ENCODE assay signal across 8 cellular contexts in the genomic region with DNA sequence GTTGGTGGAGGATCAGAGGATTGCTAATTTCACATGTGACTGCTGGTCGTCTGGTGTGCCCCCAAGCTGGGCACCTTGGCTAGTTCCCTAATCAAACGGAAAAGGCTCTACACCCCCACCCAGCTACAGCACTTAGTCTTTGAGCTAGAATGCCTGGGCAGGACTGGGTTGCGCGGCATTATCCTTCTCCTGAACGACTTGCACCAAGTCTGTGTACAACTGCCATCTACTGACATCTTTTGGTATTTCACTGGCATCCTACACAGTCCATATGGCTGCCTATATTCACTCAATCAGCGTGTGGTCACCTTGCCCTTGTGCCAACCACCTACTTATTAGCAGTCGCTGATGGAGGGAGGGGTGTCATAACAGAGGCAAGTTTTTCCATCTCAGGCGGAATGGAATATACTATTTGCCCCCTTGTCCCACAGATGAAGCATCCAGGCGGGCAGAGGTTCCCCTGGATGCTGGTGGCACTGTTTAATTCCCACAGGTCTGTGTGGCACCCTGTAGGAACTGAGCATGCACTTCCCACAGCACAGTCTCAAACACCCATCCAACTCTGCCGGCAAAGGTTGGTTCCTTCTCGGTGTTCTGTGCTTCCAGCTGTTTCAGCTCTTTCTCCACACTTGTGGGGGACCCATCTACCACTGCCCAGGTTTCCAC.
DNase-seq lines count a peak whose midpoint lies in the region; ATAC-seq, FAIRE-seq and TF ChIP-seq lines count a peak whose summit lies in the region.

No MANE protein-coding gene starts in this region.

- H2AFZ ChIP-seq in mammary epithelial cell (ENCODE audit: low read depth, low read length) (peak overlapping the region; percentile 81), HepG2 (ENCODE audit: low read length) (no peak overlapping the region)

- TF ChIP-seq CTCF in mammary epithelial cell (conservative IDR thresholded peaks at IDR 0.05 in 1 of 2, IDR thresholded peaks at IDR 0.05 in 1 of 2; ENCODE audit: extremely low read depth in 1 of 2, insufficient read depth in 1 of 2, low read depth in 1 of 2, low read length in 2 of 2) (peak; percentile 73 to 75), HepG2 (CRISPR knock-in tag; IDR thresholded peaks at IDR 0.05) (peak; percentile 89)

- H3K4me2 ChIP-seq in mammary epithelial cell (ENCODE audit: insufficient read depth, low read depth, low read length), result no peak overlapping the region
- H3K4me2 ChIP-seq in HepG2 (ENCODE audit: low read depth, low read length), result no peak overlapping the region

- dilution Hi-C loops in mammary epithelial cell (cut with HindIII; ENCODE audit: low sequenced_read_pairs), result no loop called here

- CTCF ChIA-PET in mammary epithelial cell (lab: Charles Lee; ENCODE audit: low non-redundant PET) (interaction anchor here (0.6 kb wide), 1 partner anchor 280 kb away, joined by 4 read pairs; no protein-coding TSS in a partner anchor), HepG2 (lab: Yijun Ruan, JAX; ENCODE audit: low intra/inter-chr PET ratio, low total read pairs) (interaction anchor here (0.7 to 2.2 kb wide), 2 partner anchors 38 to 52 kb away, joined by 4 to 50 read pairs; no protein-coding TSS in a partner anchor)

- 58% methylated on average over 11 of the region's 11 CpGs for WGBS in mammary epithelial cell (ENCODE audit: low coverage, missing lambda C conversion rate)
- WGBS in HepG2 (ENCODE audit: low lambda C conversion rate), result 26% methylated on average over 7 of the region's 11 CpGs

- H3K4me3 ChIP-seq in mammary epithelial cell (replicated peaks in 1 of 3; ENCODE audit: insufficient read depth in 1 of 3, low read depth in 2 of 3, low read length in 3 of 3) (no peak overlapping the region), HepG2 (replicated peaks in 1 of 3; ENCODE audit: insufficient read depth in 1 of 3, low read depth in 2 of 3, low read length in 3 of 3) (no peak overlapping the region)

- TF ChIP-seq RAD21 in HepG2 (CRISPR knock-in tag; IDR thresholded peaks at IDR 0.05), result peak; percentile 72; the same call in 1 of the 2 replicates

- H3K4me1 Mint-ChIP-seq in stimulated activated naive B cell treated with anti-CD40 and anti-IgM and Interleukin-4, amounts not matched to agents 10 μg/mL and 1 μg/mL and 100 μg/mL, for 72 hours, result no peaks in the 10 kb centered on the region

- H3K36me3 ChIP-seq in mammary epithelial cell (ENCODE audit: insufficient read depth, low read length) (no peaks in the 10 kb centered on the region), HepG2 (replicated peaks in 1 of 2; ENCODE audit: control insufficient read depth in 1 of 2, insufficient read depth in 2 of 2, low read length in 2 of 2) (no peaks in the 10 kb centered on the region)

- peaks cover 10 to 14% of the 10 kb centered on the region in 2 donors for H3K9me3 Mint-ChIP-seq in stimulated activated naive B cell treated with anti-CD40 and anti-IgM and Interleukin-4, amounts not matched to agents 10 μg/mL and 1 μg/mL and 100 μg/mL, for 72 hours

- H3K9ac ChIP-seq in mammary epithelial cell (ENCODE audit: insufficient read depth, low read length), result no peak overlapping the region
- no peak overlapping the region for H3K9ac ChIP-seq in HepG2 (ENCODE audit: insufficient read depth, low read depth, low read length)

- H3K79me2 ChIP-seq in mammary epithelial cell (ENCODE audit: insufficient read depth, low read length) (no peaks in the 10 kb centered on the region), HepG2 (ENCODE audit: insufficient read depth, low read length) (no peaks in the 10 kb centered on the region)

- DNase-seq in stimulated activated naive CD4-positive, alpha-beta T cell (lab: John Stamatoyannopoulos, UW), result peak in 4 of 6 experiments; percentile 17 to 70 (median 53)
- no peak for DNase-seq in stimulated activated naive CD4-positive, alpha-beta T cell treated with Interleukin-2 at 50 U/mL for 16 hours (lab: John Stamatoyannopoulos, UW)
- DNase-seq in HUDEP-2 (lab: John Stamatoyannopoulos, UW; ENCODE audit: unreplicated experiment in 76 of 76) (peak in 53 of 76 experiments; percentile 3 to 68 (median 28)), SK-MEL-5 (ENCODE audit: low read depth, low spot score) (peak; percentile 83), mammary epithelial cell (peak; percentile 71), HepG2 (ENCODE audit: low spot score) (peak; percentile 64)
- no peak for DNase-seq in stimulated activated naive B cell treated with anti-CD40 and anti-IgM and Interleukin-4, amounts not matched to agents 10 μg/mL and 1 μg/mL and 100 μg/mL, for 72 hours

- TF ChIP-seq EP300 in HepG2 (IDR thresholded peaks at IDR 0.05; ENCODE audit: low read depth in 2 of 2, low read length in 2 of 2) (no peak), HepG2 (CRISPR knock-in tag; IDR thresholded peaks at IDR 0.05; ENCODE audit: borderline replicate concordance) (no peak)

- ATAC-seq in GM21737 (IDR thresholded peaks at IDR 0.05; ENCODE audit: unreplicated experiment) (peak; percentile 89), HepG2 (peak; percentile 99)
- peak; percentile 84 to 86 for ATAC-seq in stimulated activated naive B cell treated with anti-CD40 and anti-IgM and Interleukin-4, amounts not matched to agents 10 μg/mL and 1 μg/mL and 100 μg/mL, for 72 hours (replicated peaks)

- H3K27ac ChIP-seq in mammary epithelial cell (ENCODE audit: insufficient read depth, low read depth, low read length) (peak overlapping the region; percentile 12), HepG2 (ENCODE audit: extremely low read length, insufficient read depth, low read length) (no peak overlapping the region)

- peaks cover 0 to 6% of the 10 kb centered on the region in 2 donors for H3K27me3 Mint-ChIP-seq in stimulated activated naive B cell treated with anti-CD40 and anti-IgM and Interleukin-4, amounts not matched to agents 10 μg/mL and 1 μg/mL and 100 μg/mL, for 72 hours

- intact Hi-C loops in mammary epithelial cell (cut with micrococcal nuclease) (loop anchor here (1.0 to 5.0 kb wide), 4 partner anchors 37 to 211 kb away; partner anchors contain the start of gene CARNMT1), HepG2 (cut with micrococcal nuclease; ENCODE audit: unreplicated experiment) (loop anchor here (1.0 kb wide), 3 partner anchors 37 to 464 kb away; no protein-coding TSS in a partner anchor)

- POLR2A ChIA-PET in HepG2 (lab: Yijun Ruan, JAX), result no interaction called here

- no peaks in the 10 kb centered on the region for H4K20me1 ChIP-seq in mammary epithelial cell (ENCODE audit: insufficient read depth, low read length)
- H4K20me1 ChIP-seq in HepG2 (ENCODE audit: insufficient read depth, low read length), result no peaks in the 10 kb centered on the region

- peak; percentile 78 for FAIRE-seq in HepG2 (lab: Jason Lieb, UNC)

- H3K27me3 ChIP-seq in mammary epithelial cell (ENCODE audit: insufficient read depth, low read length) (no peaks in the 10 kb centered on the region), HepG2 (ENCODE audit: control insufficient read depth in 1 of 2, insufficient read depth in 2 of 2, low read length in 2 of 2) (no peaks in the 10 kb centered on the region)

- H3K27ac Mint-ChIP-seq in stimulated activated naive B cell treated with anti-CD40 and anti-IgM and Interleukin-4, amounts not matched to agents 10 μg/mL and 1 μg/mL and 100 μg/mL, for 72 hours, result no peak overlapping the region

- H3K9me3 ChIP-seq in mammary epithelial cell (replicated peaks; ENCODE audit: insufficient read depth, low read length), result no peaks in the 10 kb centered on the region
- H3K9me3 ChIP-seq in HepG2 (ENCODE audit: low read length), result peaks cover 16% of the 10 kb centered on the region; the same call in 1 of the 2 replicates

- H3K36me3 Mint-ChIP-seq in stimulated activated naive B cell treated with anti-CD40 and anti-IgM and Interleukin-4, amounts not matched to agents 10 μg/mL and 1 μg/mL and 100 μg/mL, for 72 hours, result peaks cover 0 to 5% of the 10 kb centered on the region in 2 donors

- in situ Hi-C loops in SK-MEL-5 (cut with HindIII; ENCODE audit: low pct_unique_long_range_greater_than_20kb, low sequenced_read_pairs) (no loop called here), mammary epithelial cell (cut with MboI; ENCODE audit: low sequenced_read_pairs in 2 of 2) (loop anchor here in 1 of 2 donors (5.0 kb wide), 1 partner anchor 36 kb away; no protein-coding TSS in a partner anchor), HepG2 (cut with HindIII; ENCODE audit: extremely low pct_ligation_motif_present, low pct_unique_long_range_greater_than_20kb) (loop anchor here (5.0 kb wide), 1 partner anchor 36 kb away; no protein-coding TSS in a partner anchor)

- BruUV-seq in mammary epithelial cell (replicated peaks; lab: Mats Ljungman, UMichigan) (no TSS peak), HepG2 (replicated peaks; lab: Mats Ljungman, UMichigan) (no TSS peak)

- no peak for TF ChIP-seq POLR2A in HepG2 (IDR thresholded peaks at IDR 0.05; ENCODE audit: insufficient read depth in 1 of 2, low read depth in 2 of 2, low read length in 2 of 2)

- peaks cover 20% of the 10 kb centered on the region for H3K4me1 ChIP-seq in mammary epithelial cell (ENCODE audit: insufficient read depth, low read length)
- peaks cover 9% of the 10 kb centered on the region; the same call in 1 of the 2 replicates for H3K4me1 ChIP-seq in HepG2 (ENCODE audit: insufficient read depth, low read length)

- H3K4me3 Mint-ChIP-seq in stimulated activated naive B cell treated with anti-CD40 and anti-IgM and Interleukin-4, amounts not matched to agents 10 μg/mL and 1 μg/mL and 100 μg/mL, for 72 hours, result no peak overlapping the region

TF ChIP-seq in HepG2, 621 proteins besides CTCF, POLR2A, EP300 and RAD21 (continues in another document):
- TF ChIP-seq, protein P1, sequence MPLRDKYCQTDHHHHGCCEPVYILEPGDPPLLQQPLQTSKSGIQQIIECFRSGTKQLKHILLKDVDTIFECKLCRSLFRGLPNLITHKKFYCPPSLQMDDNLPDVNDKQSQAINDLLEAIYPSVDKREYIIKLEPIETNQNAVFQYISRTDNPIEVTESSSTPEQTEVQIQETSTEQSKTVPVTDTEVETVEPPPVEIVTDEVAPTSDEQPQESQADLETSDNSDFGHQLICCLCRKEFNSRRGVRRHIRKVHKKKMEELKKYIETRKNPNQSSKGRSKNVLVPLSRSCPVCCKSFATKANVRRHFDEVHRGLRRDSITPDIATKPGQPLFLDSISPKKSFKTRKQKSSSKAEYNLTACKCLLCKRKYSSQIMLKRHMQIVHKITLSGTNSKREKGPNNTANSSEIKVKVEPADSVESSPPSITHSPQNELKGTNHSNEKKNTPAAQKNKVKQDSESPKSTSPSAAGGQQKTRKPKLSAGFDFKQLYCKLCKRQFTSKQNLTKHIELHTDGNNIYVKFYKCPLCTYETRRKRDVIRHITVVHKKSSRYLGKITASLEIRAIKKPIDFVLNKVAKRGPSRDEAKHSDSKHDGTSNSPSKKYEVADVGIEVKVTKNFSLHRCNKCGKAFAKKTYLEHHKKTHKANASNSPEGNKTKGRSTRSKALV (CRISPR knock-in tag; IDR thresholded peaks at IDR 0.05), result no peak
- no peak for TF ChIP-seq IKZF4 (CRISPR knock-in tag; IDR thresholded peaks at IDR 0.05; ENCODE audit: borderline replicate concordance, low read depth, not compliant biosample characterization)

Comparison
In these comparisons a context has a peak if more than half of its experiments do, and no peak if none do; other contexts are left out.
1. DNase-seq: peak in stimulated activated naive CD4-positive, alpha-beta T cell (4 of 6), HUDEP-2 (53 of 76), SK-MEL-5 (single experiment), mammary epithelial cell (single experiment) and HepG2 (single experiment); none in stimulated activated naive CD4-positive, alpha-beta T cell treated with Interleukin-2 at 50 U/mL for 16 hours (single experiment) and stimulated activated naive B cell treated with anti-CD40 and anti-IgM and Interleukin-4, amounts not matched to agents 10 μg/mL and 1 μg/mL and 100 μg/mL, for 72 hours (single experiment).
2. Peak in every context shown above with its lines, with median percentiles within 50 percentile points of each other: ATAC-seq.